In genomic region chr15:101124731-101125558, GRCh38 we compare ENCODE assay signal across 10 cellular contexts.
A peak's percentile ranks its signal among the peaks of the same experiment; 100 is the strongest.
DNase-seq lines count a peak whose midpoint lies in the region; ATAC-seq and TF ChIP-seq lines count a peak whose summit lies in the region.
"Had no signal": no experiment of that assay in that cellular context is flagged by ENCODE, and none has a peak within 500 bp of the region (broad histone marks: within the 10 kb centered on the region; RNA-seq: fewer than 3 reads in every experiment).

No MANE protein-coding gene starts in this region.

- H3K36me3 ChIP-seq in BLaER1 treated with 17β-estradiol and CSF1 and Interleukin-3, amounts not matched to agents 10 nM and 100 nM, result no peaks in the 10 kb centered on the region
- no peaks in the 10 kb centered on the region for H3K36me3 ChIP-seq in IMR-90 (ENCODE audit: control insufficient read depth, insufficient read depth, low read length)

- H3K36me3 Mint-ChIP-seq in activated naive CD8-positive, alpha-beta T cell treated with anti-CD3 and anti-CD28 coated beads for 36 hours, result peaks cover 14% of the 10 kb centered on the region

- CTCF ChIA-PET in IMR-90 (lab: Yijun Ruan, JAX), result interaction anchor here (1.1 kb wide), 1 partner anchor 120 kb away, joined by 3 read pairs; no protein-coding TSS in a partner anchor

- peak overlapping the region; percentile 94 for H3K56ac ChIP-seq in IMR-90 (ENCODE audit: extremely low read depth, insufficient read depth, low read length)

- H3K27ac ChIP-seq in BLaER1 treated with 17β-estradiol and CSF1 and Interleukin-3, amounts not matched to agents 10 nM and 100 nM, result no peak overlapping the region
- peak overlapping the region; percentile 90 for H3K27ac ChIP-seq in IMR-90 (ENCODE audit: insufficient read depth, low read length)

- H2AFZ ChIP-seq in IMR-90 (replicated peaks; ENCODE audit: low read length, poor library complexity), result no peak overlapping the region

- H2BK5ac ChIP-seq in IMR-90 (ENCODE audit: low read depth, low read length, poor library complexity, severe bottlenecking), result peak overlapping the region; percentile 99

- no peaks in the 10 kb centered on the region for H3K27me3 Mint-ChIP-seq in activated naive CD8-positive, alpha-beta T cell treated with anti-CD3 and anti-CD28 coated beads for 36 hours

- H2BK20ac ChIP-seq in IMR-90 (ENCODE audit: low read depth, low read length), result peak overlapping the region; percentile 99

- TF ChIP-seq POLR2A in IMR-90 (IDR thresholded peaks at IDR 0.05; ENCODE audit: low read depth, low read length), result no peak; the same call in 1 of the 2 replicates

- H4K5ac ChIP-seq in IMR-90 (ENCODE audit: low read depth, low read length), result peak overlapping the region; percentile 90

- H3K4me1 ChIP-seq in BLaER1 treated with 17β-estradiol and CSF1 and Interleukin-3, amounts not matched to agents 10 nM and 100 nM, result peaks cover 86 to 98% (median 93%) of the 10 kb centered on the region in 10 experiments
- H3K4me1 ChIP-seq in IMR-90 (ENCODE audit: control insufficient read depth, insufficient read depth, low read length), result peaks cover 34% of the 10 kb centered on the region

- no TSS peak for BruUV-seq in IMR-90 (replicated peaks; lab: Mats Ljungman, UMichigan)

- peaks cover 4 to 31% of the 10 kb centered on the region in 2 experiments; a peak in 3 of 4 replicates for H3K79me1 ChIP-seq in IMR-90 (ENCODE audit: low read depth in 1 of 2, low read length in 2 of 2)

- in situ Hi-C loops in IMR-90 (cut with MboI; ENCODE audit: low sequenced_read_pairs), result no loop called here

- no peak overlapping the region for H3K4me3 ChIP-seq in BLaER1 treated with 17β-estradiol and CSF1 and Interleukin-3, amounts not matched to agents 10 nM and 100 nM
- H3K4me3 ChIP-seq in IMR-90 (ENCODE audit: insufficient read depth, low read depth, low read length), result no peak overlapping the region
- H3K4me3 ChIP-seq: K562 had no signal

- intact Hi-C loops in IMR-90 (cut with micrococcal nuclease), result loop anchor here (2.0 kb wide), 1 partner anchor 74 kb away; no protein-coding TSS in a partner anchor

- no CpG with 5 or more reads among the region's 11 CpGs for WGBS in IMR-90 (ENCODE audit: extremely low coverage in 2 of 2, insufficient read length in 1 of 2), 2 experiments

- ATAC-seq in IMR-90 (ENCODE audit: low read depth), result peak; percentile 11
- ATAC-seq: K562 had no signal

- H2BK15ac ChIP-seq in IMR-90 (ENCODE audit: low read depth, low read length), result peak overlapping the region; percentile 92; the same call in 2 of the 3 replicates

- no peak overlapping the region for H3K4me3 Mint-ChIP-seq in activated naive CD8-positive, alpha-beta T cell treated with anti-CD3 and anti-CD28 coated beads for 36 hours

- DNase-seq in IMR-90 (peak; percentile 99), kidney tubule cell (ENCODE audit: low spot score) (peak; percentile 27), globus pallidus (ENCODE audit: low spot score) (no peak), COLO668 (lab: John Stamatoyannopoulos, UW; ENCODE audit: unreplicated experiment) (no peak), NCI-H1092 (lab: John Stamatoyannopoulos, UW) (no peak)
- DNase-seq in activated naive CD8-positive, alpha-beta T cell treated with anti-CD3 and anti-CD28 coated beads for 36 hours, result no peak
- DNase-seq in stimulated activated CD8-positive, alpha-beta memory T cell treated with anti-CD3 and anti-CD28 coated beads, Interleukin-4, amount 100 ng/mL, for 48 hours, result no peak
- DNase-seq: H7 had no signal

- H3K4ac ChIP-seq in IMR-90 (ENCODE audit: low read depth, low read length), result peak overlapping the region; percentile 98

- no peaks in the 10 kb centered on the region for H3K27me3 ChIP-seq in BLaER1 treated with 17β-estradiol and CSF1 and Interleukin-3, amounts not matched to agents 10 nM and 100 nM
- no peaks in the 10 kb centered on the region for H3K27me3 ChIP-seq in IMR-90 (ENCODE audit: control insufficient read depth, insufficient read depth, low read length)

- H3K18ac ChIP-seq in IMR-90 (ENCODE audit: low read depth, low read length), result peak overlapping the region; percentile 98

- H4K91ac ChIP-seq in IMR-90 (ENCODE audit: insufficient read depth, low read depth, low read length), result peak overlapping the region; percentile 96

- dilution Hi-C loops in IMR-90 (cut with HindIII; ENCODE audit: low sequenced_read_pairs, unreplicated experiment), result no loop called here

- peak; percentile 16; the same call in 1 of the 2 replicates for TF ChIP-seq RAD21 in IMR-90 (IDR thresholded peaks at IDR 0.05; ENCODE audit: low read length)

- peaks cover 0 to 3% (median 0%) of the 10 kb centered on the region in 11 experiments; a peak in 3 of 22 replicates for H3K9me3 ChIP-seq in BLaER1 treated with 17β-estradiol and CSF1 and Interleukin-3, amounts not matched to agents 10 nM and 100 nM (replicated peaks in 1 of 11)
- no peaks in the 10 kb centered on the region for H3K9me3 ChIP-seq in IMR-90 (ENCODE audit: control insufficient read depth, insufficient read depth, low read length)

- peak overlapping the region; percentile 82 for H2AK5ac ChIP-seq in IMR-90 (ENCODE audit: low read depth, low read length)

- peaks cover 55% of the 10 kb centered on the region for H3K4me1 Mint-ChIP-seq in activated naive CD8-positive, alpha-beta T cell treated with anti-CD3 and anti-CD28 coated beads for 36 hours

- POLR2A ChIA-PET in IMR-90 (lab: Charles Lee; ENCODE audit: unreplicated experiment), result no interaction called here

- peak overlapping the region; percentile 51 to 97 for H4K8ac ChIP-seq in IMR-90 (ENCODE audit: low read depth in 2 of 2, low read length in 2 of 2)

- H3K4me2 ChIP-seq in BLaER1 treated with 17β-estradiol and CSF1 and Interleukin-3, amounts not matched to agents 10 nM and 100 nM, result peak overlapping the region; percentile 1 to 96 (median 32); a peak in 19 of 22 replicates
- H3K4me2 ChIP-seq in IMR-90 (ENCODE audit: low read depth, low read length), result peak overlapping the region; percentile 76; the same call in 1 of the 2 replicates

- peak overlapping the region; percentile 99 for H2BK120ac ChIP-seq in IMR-90 (ENCODE audit: low read depth, low read length)

- H2AK9ac ChIP-seq in IMR-90 (replicated peaks; ENCODE audit: low read depth, low read length, poor library complexity), result peak overlapping the region; percentile 79

- TF ChIP-seq CTCF in IMR-90 (conservative IDR thresholded peaks at IDR 0.05; ENCODE audit: low read depth, low read length), result no peak

- no peak overlapping the region for H3K9ac ChIP-seq in BLaER1 treated with 17β-estradiol and CSF1 and Interleukin-3, amounts not matched to agents 10 nM and 100 nM
- peak overlapping the region; percentile 53; the same call in 1 of the 2 replicates for H3K9ac ChIP-seq in IMR-90 (ENCODE audit: low read depth, low read length)

- peak overlapping the region; percentile 79 for H3K27ac Mint-ChIP-seq in activated naive CD8-positive, alpha-beta T cell treated with anti-CD3 and anti-CD28 coated beads for 36 hours

- peak overlapping the region; percentile 94 for H3K23ac ChIP-seq in IMR-90 (ENCODE audit: low read depth, low read length)

- peaks cover 3% of the 10 kb centered on the region; the same call in 1 of the 2 replicates for H3K9me1 ChIP-seq in IMR-90 (ENCODE audit: insufficient read depth, low read length)

- peaks cover 15% of the 10 kb centered on the region for H3K9me3 Mint-ChIP-seq in activated naive CD8-positive, alpha-beta T cell treated with anti-CD3 and anti-CD28 coated beads for 36 hours

- peak overlapping the region; percentile 98 for H3K14ac ChIP-seq in IMR-90 (replicated peaks; ENCODE audit: low read depth, low read length)

- H4K20me1 ChIP-seq in BLaER1 treated with 17β-estradiol and CSF1 and Interleukin-3, amounts not matched to agents 10 nM and 100 nM, result no peaks in the 10 kb centered on the region
- H4K20me1 ChIP-seq in IMR-90 (ENCODE audit: insufficient read depth, low read length), result no peaks in the 10 kb centered on the region; the same call in 1 of the 2 replicates

TF ChIP-seq in IMR-90, 13 proteins besides CTCF, POLR2A, EP300 and RAD21:
- TF ChIP-seq RFX5 (IDR thresholded peaks at IDR 0.05; ENCODE audit: low read depth, low read length), result no peak
- TF ChIP-seq CEBPB (IDR thresholded peaks at IDR 0.05; ENCODE audit: low read depth, low read length), result peak; percentile 8; the same call in 1 of the 2 replicates
- TF ChIP-seq NFE2L2 (IDR thresholded peaks at IDR 0.05; ENCODE audit: low read depth, low read length), result 0 out of 2 replicates have a peak, but pooled peaks have one; percentile 5
- TF ChIP-seq MAFK (IDR thresholded peaks at IDR 0.05; ENCODE audit: low read depth, low read length), result no peak
- TF ChIP-seq ELK1 (IDR thresholded peaks at IDR 0.05; ENCODE audit: borderline replicate concordance, low read depth, low read length), result no peak
- no peak for TF ChIP-seq SMC3 (IDR thresholded peaks at IDR 0.05; ENCODE audit: low read depth, low read length)
- TF ChIP-seq MXI1 (IDR thresholded peaks at IDR 0.05; ENCODE audit: borderline replicate concordance, low read depth, low read length), result no peak
- TF ChIP-seq FOS (IDR thresholded peaks at IDR 0.05; ENCODE audit: low read depth, low read length), result peak; percentile 83
- 0 out of 2 replicates have a peak, but pooled peaks have one; percentile 2 for TF ChIP-seq USF2 (IDR thresholded peaks at IDR 0.05; ENCODE audit: low read depth, low read length)
- no peak for TF ChIP-seq BHLHE40 (IDR thresholded peaks at IDR 0.05; ENCODE audit: low read depth, low read length)
- TF ChIP-seq MAZ (IDR thresholded peaks at IDR 0.05; ENCODE audit: borderline replicate concordance, low read depth, low read length), result 0 out of 2 replicates have a peak, but pooled peaks have one; percentile 17
- no peak for TF ChIP-seq RCOR1 (IDR thresholded peaks at IDR 0.05; ENCODE audit: insufficient replicate concordance, low read length)
- no peak; the same call in 1 of the 2 replicates for TF ChIP-seq CHD1 (IDR thresholded peaks at IDR 0.05; ENCODE audit: low read depth, low read length)

Comparison
In these comparisons a context has a peak if more than half of its experiments do, and no peak if none do; other contexts are left out.
1. DNase-seq: peak in IMR-90 (single experiment) and kidney tubule cell (single experiment); none in activated naive CD8-positive, alpha-beta T cell treated with anti-CD3 and anti-CD28 coated beads for 36 hours (single experiment), stimulated activated CD8-positive, alpha-beta memory T cell treated with anti-CD3 and anti-CD28 coated beads, Interleukin-4, amount 100 ng/mL, for 48 hours (single experiment), globus pallidus (single experiment), COLO668 (single experiment) and NCI-H1092 (single experiment).